8 cellular contexts compared by ENCODE assay signal in the genomic region with DNA sequence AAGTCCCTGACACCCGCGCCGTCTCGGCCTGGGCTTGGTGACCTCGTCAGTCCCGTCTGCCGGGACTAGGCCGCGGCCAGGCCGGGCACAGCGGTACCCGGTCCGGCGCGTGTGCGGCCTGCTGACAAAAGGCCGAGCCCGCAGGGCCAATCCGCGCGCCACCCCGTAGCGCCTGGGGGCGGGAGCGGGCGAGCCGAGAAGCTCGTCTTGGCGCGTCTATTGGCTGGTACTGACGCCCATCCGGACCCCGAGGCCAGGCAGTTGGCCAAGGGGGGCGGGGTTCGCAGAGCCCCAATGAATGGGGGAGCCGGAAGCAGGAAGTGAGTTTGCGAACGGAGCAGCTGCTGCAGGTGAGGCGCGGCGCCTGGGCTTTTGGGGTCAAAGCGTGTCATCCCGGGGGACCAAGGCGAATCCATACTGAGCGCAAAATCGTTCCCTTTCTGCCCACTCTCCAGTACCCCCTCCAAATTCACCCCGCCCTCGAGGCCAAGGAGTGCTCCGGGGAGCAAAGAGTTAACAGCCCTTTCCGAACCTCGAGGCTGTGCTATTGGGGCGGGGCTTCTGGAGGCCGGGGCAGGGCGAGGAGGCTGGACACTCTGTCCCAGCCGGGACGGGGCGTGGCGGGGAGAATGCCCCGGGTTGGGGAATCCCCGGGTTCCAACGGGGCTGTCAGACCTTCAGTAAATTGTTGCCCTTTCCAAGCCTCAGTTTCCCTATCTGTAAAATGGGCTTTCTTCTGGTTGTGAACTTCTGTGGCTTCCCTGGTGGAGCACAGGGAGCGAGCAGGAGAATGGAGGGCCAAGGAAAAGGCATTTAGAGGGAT. TPM values are rescaled to one million over a fixed set of nuclear protein-coding genes. Genes with fewer than 3 reads are reported as not detected.
A peak's percentile ranks its signal among the peaks of the same experiment; 100 is the strongest.
DNase-seq lines count a peak whose midpoint lies in the region; ATAC-seq and TF ChIP-seq lines count a peak whose summit lies in the region.

A gene with protein sequence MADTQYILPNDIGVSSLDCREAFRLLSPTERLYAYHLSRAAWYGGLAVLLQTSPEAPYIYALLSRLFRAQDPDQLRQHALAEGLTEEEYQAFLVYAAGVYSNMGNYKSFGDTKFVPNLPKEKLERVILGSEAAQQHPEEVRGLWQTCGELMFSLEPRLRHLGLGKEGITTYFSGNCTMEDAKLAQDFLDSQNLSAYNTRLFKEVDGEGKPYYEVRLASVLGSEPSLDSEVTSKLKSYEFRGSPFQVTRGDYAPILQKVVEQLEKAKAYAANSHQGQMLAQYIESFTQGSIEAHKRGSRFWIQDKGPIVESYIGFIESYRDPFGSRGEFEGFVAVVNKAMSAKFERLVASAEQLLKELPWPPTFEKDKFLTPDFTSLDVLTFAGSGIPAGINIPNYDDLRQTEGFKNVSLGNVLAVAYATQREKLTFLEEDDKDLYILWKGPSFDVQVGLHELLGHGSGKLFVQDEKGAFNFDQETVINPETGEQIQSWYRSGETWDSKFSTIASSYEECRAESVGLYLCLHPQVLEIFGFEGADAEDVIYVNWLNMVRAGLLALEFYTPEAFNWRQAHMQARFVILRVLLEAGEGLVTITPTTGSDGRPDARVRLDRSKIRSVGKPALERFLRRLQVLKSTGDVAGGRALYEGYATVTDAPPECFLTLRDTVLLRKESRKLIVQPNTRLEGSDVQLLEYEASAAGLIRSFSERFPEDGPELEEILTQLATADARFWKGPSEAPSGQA (plus strand): TSS at position 319 of the 823 bp plus-strand sequence. CDS start 1,767 bp downstream, outside the sequence.

- H3K27me3 Mint-ChIP-seq in activated T-cell treated with anti-CD3 and anti-CD28 coated beads, Interleukin-2, amount 50 U/mL, for 24 hours = no peaks in the 10 kb centered on the region

- H2AFZ ChIP-seq in PC-9 = peak within 1 kb of the TSS; percentile 76

- H3K27ac ChIP-seq in PC-9 (peak within 1 kb of the TSS; percentile 59), esophagus (ENCODE audit: low read depth in 2 of 2, low read length in 1 of 2) (peak within 1 kb of the TSS; percentile 90 to 96), muscle layer of colon (ENCODE audit: low read depth, low read length) (peak within 1 kb of the TSS; percentile 92)

- peaks cover 69% of the 10 kb centered on the region for H3K36me3 Mint-ChIP-seq in activated T-cell treated with anti-CD3 and anti-CD28 coated beads, Interleukin-2, amount 50 U/mL, for 24 hours (ENCODE audit: low read depth)

- no peak for TF ChIP-seq CTCF in PC-9 (conservative IDR thresholded peaks at IDR 0.05)

- H3K4me1 Mint-ChIP-seq in activated T-cell treated with anti-CD3 and anti-CD28 coated beads, Interleukin-2, amount 50 U/mL, for 24 hours (ENCODE audit: low read depth) = peaks cover 38% of the 10 kb centered on the region

- WGBS in esophagus, 2 donors = 1% methylated on average over 61 to 62 of the region's 62 CpGs

- CTCF ChIA-PET in PC-9 (lab: Charles Lee) = interaction anchor here (0.9 to 1.7 kb wide), 3 partner anchors 72 to 198 kb away, joined by 3 to 7 read pairs (median 4); a partner anchor contains a TSS

- peak within 1 kb of the TSS; percentile 99 for H3K9ac ChIP-seq in muscle layer of colon (ENCODE audit: low read length)

- no TSS peak for BruUV-seq in PC-9 (replicated peaks; lab: Mats Ljungman, UMichigan)

- H3K9me3 Mint-ChIP-seq in activated T-cell treated with anti-CD3 and anti-CD28 coated beads, Interleukin-2, amount 50 U/mL, for 24 hours = no peaks in the 10 kb centered on the region

- POLR2A ChIA-PET in PC-9 (lab: Charles Lee; ENCODE audit: unreplicated experiment) = interaction anchor here (0.5 to 1.0 kb wide), 12 partner anchors 26 to 895 kb away, joined by 3 to 9 read pairs (median 4); a partner anchor contains a TSS

- peak within 1 kb of the TSS; percentile 96 for H3K27ac Mint-ChIP-seq in activated T-cell treated with anti-CD3 and anti-CD28 coated beads, Interleukin-2, amount 50 U/mL, for 24 hours

- peak within 1 kb of the TSS; percentile 85 for H3K4me3 Mint-ChIP-seq in activated T-cell treated with anti-CD3 and anti-CD28 coated beads, Interleukin-2, amount 50 U/mL, for 24 hours

- peak; percentile 98 for DNase-seq in DMS153 (lab: John Stamatoyannopoulos, UW)
- peak; percentile 91 for DNase-seq in Jurkat, Clone E6-1 (ENCODE audit: low read depth, low spot score)
- DNase-seq in PC-9 = peak; percentile 93 to 99
- peak; percentile 96 for DNase-seq in activated T-cell treated with anti-CD3 and anti-CD28 coated beads, Interleukin-2, amount 50 U/mL, for 24 hours
- peak; percentile 82 for DNase-seq in stimulated activated CD8-positive, alpha-beta memory T cell treated with anti-CD3 and anti-CD28 coated beads, Interleukin-7, amount 100 ng/mL, for 24 hours (ENCODE audit: low read depth)

- peaks cover 12% of the 10 kb centered on the region; the same call in 1 of the 2 replicates for H3F3A ChIP-seq in PC-9 (ENCODE audit: insufficient read depth, low read depth)

- peak within 1 kb of the TSS; percentile 82 for H3K4me2 ChIP-seq in PC-9

- no peaks in the 10 kb centered on the region for H3K9me2 ChIP-seq in PC-9 (ENCODE audit: insufficient read depth)

- H4K20me1 ChIP-seq in PC-9 (ENCODE audit: insufficient read depth) = peaks cover 12% of the 10 kb centered on the region; the same call in 1 of the 2 replicates

- intact Hi-C loops in PC-9 (cut with micrococcal nuclease; ENCODE audit: unreplicated experiment) = loop anchor here (1.0 to 5.0 kb wide), 5 partner anchors 26 to 552 kb away; a partner anchor contains a TSS

- no peaks in the 10 kb centered on the region for H3K27me3 ChIP-seq in PC-9 (ENCODE audit: insufficient read depth, low read depth)
- H3K27me3 ChIP-seq in esophagus (ENCODE audit: control insufficient read depth in 1 of 2, insufficient read depth in 2 of 2, low read length in 2 of 2) = no peaks in the 10 kb centered on the region
- no peaks in the 10 kb centered on the region for H3K27me3 ChIP-seq in muscle layer of colon (ENCODE audit: control insufficient read depth in 1 of 2, insufficient read depth in 2 of 2, low read length in 2 of 2)

- H3K9me3 ChIP-seq in PC-9 (ENCODE audit: insufficient read depth, low read depth) (no peaks in the 10 kb centered on the region), esophagus (ENCODE audit: control insufficient read depth in 2 of 2, insufficient read depth in 1 of 2, low read depth in 1 of 2, low read length in 1 of 2) (no peaks in the 10 kb centered on the region), muscle layer of colon (ENCODE audit: low read length) (no peaks in the 10 kb centered on the region)

- peaks cover 22% of the 10 kb centered on the region for H3K79me2 ChIP-seq in PC-9 (ENCODE audit: low read depth)

- H3K4me1 ChIP-seq in PC-9 (replicated peaks; ENCODE audit: insufficient read depth) = peaks cover 7% of the 10 kb centered on the region
- H3K4me1 ChIP-seq in esophagus (ENCODE audit: control insufficient read depth in 2 of 2, insufficient read depth in 2 of 2, low read length in 1 of 2) = no peaks in the 10 kb centered on the region
- peaks cover 14% of the 10 kb centered on the region for H3K4me1 ChIP-seq in muscle layer of colon (ENCODE audit: insufficient read depth, low read length)

- H3K36me3 ChIP-seq in PC-9 (ENCODE audit: low read depth) (0 out of 2 replicates have a peak, but pooled peaks cover 7% of the 10 kb centered on the region), esophagus (ENCODE audit: control insufficient read depth in 2 of 2, insufficient read depth in 2 of 2, low read length in 1 of 2) (peaks cover 0 to 11% of the 10 kb centered on the region in 2 donors), muscle layer of colon (ENCODE audit: insufficient read depth, low read length) (no peaks in the 10 kb centered on the region)

- peak; percentile 88 for ATAC-seq in GM21619 (IDR thresholded peaks at IDR 0.05; ENCODE audit: unreplicated experiment)

- peak within 1 kb of the TSS; percentile 95 for H3K4me3 ChIP-seq in Jurkat, Clone E6-1 (ENCODE audit: low read length)
- H3K4me3 ChIP-seq in PC-9 (peak within 1 kb of the TSS; percentile 61), esophagus (ENCODE audit: low read depth in 1 of 2, low read length in 2 of 2) (peak within 1 kb of the TSS; percentile 64 to 71), muscle layer of colon (ENCODE audit: low read depth in 1 of 2, low read length in 2 of 2) (peak within 1 kb of the TSS; percentile 96 to 98)

RNA-seq across cellular contexts. Expression of the gene that starts here (rescaled TPM):
- polyA plus RNA-seq in Jurkat, Clone E6-1 (2012; ENCODE audit: insufficient read depth, insufficient read length) = 119 TPM
- total RNA-seq in PC-9 (2021) = 76.2 and 80.0 TPM in 2 replicates
- 10 to 100 TPM; 16.3 to 29.6 TPM for polyA plus RNA-seq in esophagus

Comparison
In these comparisons a context has a peak if more than half of its experiments do, and no peak if none do; other contexts are left out.
1. Peak in every context shown above with its lines: DNase-seq, ATAC-seq, H3K4me3 ChIP-seq and H3K27ac ChIP-seq.